In the genomic region with DNA sequence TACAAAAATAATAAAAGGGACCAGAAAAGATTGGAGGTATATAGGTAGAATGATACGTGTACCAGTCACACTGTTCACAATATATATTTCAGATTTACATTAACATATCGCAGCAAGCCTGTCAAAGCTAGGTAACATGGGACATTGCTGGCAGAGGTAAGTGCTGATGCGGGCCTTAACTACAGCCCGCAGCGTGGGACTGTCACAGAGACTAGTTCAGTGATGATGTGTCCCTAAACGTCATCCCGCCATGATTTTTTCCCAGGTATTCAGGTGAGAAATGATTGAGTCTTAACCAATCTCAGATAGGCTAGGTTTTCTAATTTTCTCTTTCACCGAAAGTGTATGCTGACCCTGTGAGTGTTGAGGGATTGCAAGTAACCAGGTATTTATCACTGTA, we compare ENCODE assay signal across 32 cellular contexts. TPM values are rescaled to one million over a fixed set of nuclear protein-coding genes. Genes with fewer than 3 reads are reported as not detected.
"Had no signal": no experiment of that assay in that cellular context is flagged by ENCODE, and none has a peak within 500 bp of the region (broad histone marks: within the 10 kb centered on the region; RNA-seq: fewer than 3 reads in every experiment).

No MANE protein-coding gene starts in this region.

- H3K36me3 ChIP-seq: adrenal gland, ascending aorta, brain microvascular endothelial cell, breast epithelium, cardiac muscle cell had no signal

- H3K9me3 ChIP-seq: adrenal gland, ascending aorta, body of pancreas, breast epithelium had no signal

- H3K27me3 ChIP-seq: adrenal gland, ascending aorta, body of pancreas, brain microvascular endothelial cell, cardiac muscle cell had no signal

- H3K27ac ChIP-seq: adrenal gland, ascending aorta, body of pancreas, brain microvascular endothelial cell, breast epithelium, cardiac muscle cell had no signal

- H3K4me3 ChIP-seq: adrenal gland, ascending aorta, body of pancreas, breast epithelium, cardiac muscle cell had no signal

- DNase-seq: activated effector memory CD4-positive, alpha-beta T cell treated with anti-CD3 and anti-CD28 coated beads, Interleukin-2, amount 50 U/mL, for 16 hours; activated effector memory CD4-positive, alpha-beta T cell treated with Interleukin-2 at 50 U/mL for 16 hours; activated gamma-delta T cell; activated gamma-delta T cell treated with Interleukin-2 at 50 U/mL for 16 hours; activated naive CD4-positive, alpha-beta T cell; activated naive CD4-positive, alpha-beta T cell treated with anti-CD3 and anti-CD28 coated beads for 36 hours; activated naive CD4-positive, alpha-beta T cell treated with anti-CD3 and anti-CD28 coated beads, Interleukin-2, amount 10 ng/mL, durations not matched to agents 7 days and 5 days; activated naive CD4-positive, alpha-beta T cell treated with anti-CD3 and anti-CD28 coated beads, Interleukin-2, amount 50 U/mL, for 16 hours; activated naive CD4-positive, alpha-beta T cell treated with Interleukin-2 at 50 U/mL for 16 hours; activated naive CD8-positive, alpha-beta T cell treated with anti-CD3 and anti-CD28 coated beads for 36 hours; activated naive CD8-positive, alpha-beta T cell treated with anti-CD3 and anti-CD28 coated beads, Interleukin-2, amount 10 ng/mL, durations not matched to agents 7 days and 5 days; activated naive CD8-positive, alpha-beta T cell treated with anti-CD3 and anti-CD28 coated beads, Interleukin-2, amount 50 U/mL, for 24 hours; activated T-cell treated with anti-CD3 and anti-CD28 coated beads for 4 hours; activated T-cell treated with anti-CD3 and anti-CD28 coated beads, Interleukin-2, amount 50 U/mL, for 1 hour; activated T-cell treated with anti-CD3 and anti-CD28 coated beads, Interleukin-2, amount 50 U/mL, for 24 hours; activated T-cell treated with anti-CD3 and anti-CD28 coated beads, Interleukin-2, amount 50 U/mL, for 4 hours; activated T-cell treated with anti-CD3 and anti-CD28 coated beads, Interleukin-2, amount 50 U/mL, for 48 hours; activated T-cell treated with anti-CD3 and anti-CD28 coated beads, Interleukin-2, amount 50 U/mL, for 72 hours; adrenal gland; amygdala; anterior cingulate cortex; aorta; body of pancreas; brain microvascular endothelial cell; caudate nucleus; central memory CD4-positive, alpha-beta T cell; cerebellar nuclear complex had no signal

- H3K4me1 ChIP-seq: adrenal gland, ascending aorta, body of pancreas, breast epithelium had no signal

- FAIRE-seq: bronchial epithelial cell had no signal

RNA-seq across cellular contexts. Expression of a gene that starts 7.8 kb away (rescaled TPM):
- polyA plus RNA-seq: adipose tissue, adrenal gland, aorta, cardiac muscle cell had no signal
